ENCODE assay signal across 13 cellular contexts in genomic region chr6:108841377-108841855, GRCh38. TPM values are rescaled to one million over a fixed set of nuclear protein-coding genes. Genes with fewer than 3 reads are reported as not detected.
DNase-seq lines count a peak whose midpoint lies in the region; ATAC-seq and TF ChIP-seq lines count a peak whose summit lies in the region.
"Had no signal": no experiment of that assay in that cellular context is flagged by ENCODE, and none has a peak within 500 bp of the region (broad histone marks: within the 10 kb centered on the region; RNA-seq: fewer than 3 reads in every experiment).

No MANE protein-coding gene starts in this region.

- TF ChIP-seq POLR2A in NB4 (IDR thresholded peaks at IDR 0.05; ENCODE audit: extremely low read depth, insufficient read length): no peak
- TF ChIP-seq POLR2A in body of pancreas (IDR thresholded peaks at IDR 0.05): peak in 1 of 3 donors; percentile 48
- TF ChIP-seq POLR2A in transverse colon (IDR thresholded peaks at IDR 0.05): no peak

- intact Hi-C loops in body of pancreas (cut with DNase I) (loop anchor here (10.0 kb wide), 1 partner anchor 53 kb away; no protein-coding TSS in a partner anchor), transverse colon (cut with DNase I; ENCODE audit: low total_unique reads) (no loop called here)

- peaks cover 8% of the 10 kb centered on the region for H3K27me3 Mint-ChIP-seq in activated naive CD8-positive, alpha-beta T cell treated with anti-CD3 and anti-CD28 coated beads for 36 hours

- in situ Hi-C loops in transverse colon (cut with MboI; ENCODE audit: low pct_ligation_motif_present in 1 of 4, low pct_unique_long_range_greater_than_20kb in 1 of 4, low sequenced_read_pairs in 3 of 4): loop anchor here in 2 of 4 donors (25.0 kb wide), 2 partner anchors 221 to 304 kb away; no protein-coding TSS in a partner anchor

- H3K27me3 ChIP-seq in body of pancreas: no peaks in the 10 kb centered on the region
- no peaks in the 10 kb centered on the region for H3K27me3 ChIP-seq in muscle layer of duodenum (ENCODE audit: low read depth, low read length)
- H3K27me3 ChIP-seq in transverse colon: no peaks in the 10 kb centered on the region

- DNase-seq in NB4 (ENCODE audit: low read depth) (peak; percentile 28), body of pancreas (peak in 1 of 4 donors; percentile 65), transverse colon (peak; percentile 21), HK-2 (ENCODE audit: unreplicated experiment) (no peak)
- no peak for DNase-seq in activated naive CD8-positive, alpha-beta T cell treated with anti-CD3 and anti-CD28 coated beads for 36 hours
- DNase-seq: activated T-cell treated with anti-CD3 and anti-CD28 coated beads, Interleukin-2, amount 50 U/mL, for 4 hours; CD8-positive, alpha-beta memory T cell; NCI-H1930; NCI-H524 treated with DMSO at 0.1 percent for 48 hours; T-helper 9 cell had no signal

- H3K36me3 Mint-ChIP-seq in activated naive CD8-positive, alpha-beta T cell treated with anti-CD3 and anti-CD28 coated beads for 36 hours: no peaks in the 10 kb centered on the region
- H3K36me3 Mint-ChIP-seq: CD8-positive, alpha-beta memory T cell had no signal

- H3K4me3 Mint-ChIP-seq in activated naive CD8-positive, alpha-beta T cell treated with anti-CD3 and anti-CD28 coated beads for 36 hours: no peak overlapping the region
- H3K4me3 Mint-ChIP-seq: activated T-cell treated with anti-CD3 and anti-CD28 coated beads, Interleukin-2, amount 50 U/mL, for 4 hours; CD8-positive, alpha-beta memory T cell had no signal

- no peak for TF ChIP-seq CTCF in NB4 (IDR thresholded peaks at IDR 0.05; ENCODE audit: low read depth, low read length)
- TF ChIP-seq CTCF in body of pancreas (IDR thresholded peaks at IDR 0.05): no peak
- TF ChIP-seq CTCF in transverse colon (IDR thresholded peaks at IDR 0.05): no peak

- no peak overlapping the region for H3K4me3 ChIP-seq in NB4 (ENCODE audit: low read depth, low read length)
- H3K4me3 ChIP-seq in body of pancreas: no peak overlapping the region
- no peak overlapping the region for H3K4me3 ChIP-seq in muscle layer of duodenum (ENCODE audit: low read depth in 1 of 2, low read length in 2 of 2)
- no peak overlapping the region for H3K4me3 ChIP-seq in transverse colon
- H3K4me3 ChIP-seq: smooth muscle cell had no signal

- H3K36me3 ChIP-seq in body of pancreas (replicated peaks in 1 of 2; ENCODE audit: insufficient read depth in 1 of 2, low read depth in 2 of 2) (no peaks in the 10 kb centered on the region), muscle layer of duodenum (ENCODE audit: control insufficient read depth in 1 of 2, insufficient read depth in 2 of 2, low read length in 2 of 2) (no peaks in the 10 kb centered on the region), transverse colon (no peaks in the 10 kb centered on the region)

- no peak for TF ChIP-seq EP300 in transverse colon (IDR thresholded peaks at IDR 0.05; ENCODE audit: low read depth)

- H3K27ac Mint-ChIP-seq in activated naive CD8-positive, alpha-beta T cell treated with anti-CD3 and anti-CD28 coated beads for 36 hours: no peak overlapping the region
- H3K27ac Mint-ChIP-seq: CD8-positive, alpha-beta memory T cell had no signal

- no peaks in the 10 kb centered on the region for H3K4me1 ChIP-seq in body of pancreas
- no peaks in the 10 kb centered on the region for H3K4me1 ChIP-seq in muscle layer of duodenum (ENCODE audit: control insufficient read depth in 1 of 2, insufficient read depth in 2 of 2, low read length in 2 of 2)
- H3K4me1 ChIP-seq in transverse colon: peaks cover 0 to 8% (median 0%) of the 10 kb centered on the region in 4 donors

- peak; percentile 23 for ATAC-seq in body of pancreas
- ATAC-seq in GM19328 (IDR thresholded peaks at IDR 0.05; ENCODE audit: unreplicated experiment): no peak
- ATAC-seq: activated T-cell treated with anti-CD3 and anti-CD28 coated beads, Interleukin-2, amount 50 U/mL, for 4 hours had no signal

- WGBS in body of pancreas, 2 donors: 77 to 80% methylated on average over 5 of the region's 5 CpGs
- 74 to 82% methylated on average over 4 to 5 of the region's 5 CpGs for WGBS in transverse colon (ENCODE audit: low coverage in 1 of 2), 2 donors

- no peaks in the 10 kb centered on the region for H3K9me3 ChIP-seq in body of pancreas
- no peaks in the 10 kb centered on the region for H3K9me3 ChIP-seq in muscle layer of duodenum (ENCODE audit: control insufficient read depth in 1 of 2, low read length in 2 of 2)
- no peaks in the 10 kb centered on the region for H3K9me3 ChIP-seq in transverse colon

- H3K4me1 Mint-ChIP-seq in activated naive CD8-positive, alpha-beta T cell treated with anti-CD3 and anti-CD28 coated beads for 36 hours: peaks cover 23% of the 10 kb centered on the region

- no peaks in the 10 kb centered on the region for H3K9me3 Mint-ChIP-seq in activated naive CD8-positive, alpha-beta T cell treated with anti-CD3 and anti-CD28 coated beads for 36 hours
- H3K9me3 Mint-ChIP-seq: activated T-cell treated with anti-CD3 and anti-CD28 coated beads, Interleukin-2, amount 50 U/mL, for 4 hours; CD8-positive, alpha-beta memory T cell had no signal

- H3K27ac ChIP-seq in body of pancreas (peak overlapping the region in 1 of 4 donors; percentile 65), muscle layer of duodenum (ENCODE audit: low read length) (peak overlapping the region; percentile 54), transverse colon (peak overlapping the region in 1 of 4 donors; percentile 11)

RNA-seq across cellular contexts. Expression of gene ARMC2, which starts 6.8 kb away (rescaled TPM):
- 1 to 10 TPM in 1 of 2 donors, under 1 TPM in 1; 0.66 to 1.6 TPM for total RNA-seq in body of pancreas
- total RNA-seq in transverse colon: 1 to 10 TPM; 2.0 to 7.5 (median 3.0) TPM
- total RNA-seq in activated naive CD8-positive, alpha-beta T cell treated with anti-CD3 and anti-CD28 coated beads for 36 hours: 1 to 10 TPM; 3.4 to 3.5 TPM

Comparison
In these comparisons a context has a peak if more than half of its experiments do, and no peak if none do; other contexts are left out.
1. DNase-seq: peak in NB4 (single experiment) and transverse colon (single experiment); none in activated naive CD8-positive, alpha-beta T cell treated with anti-CD3 and anti-CD28 coated beads for 36 hours (single experiment) and HK-2 (single experiment).